ENCODE assay signal across 8 cellular contexts in the genomic region with DNA sequence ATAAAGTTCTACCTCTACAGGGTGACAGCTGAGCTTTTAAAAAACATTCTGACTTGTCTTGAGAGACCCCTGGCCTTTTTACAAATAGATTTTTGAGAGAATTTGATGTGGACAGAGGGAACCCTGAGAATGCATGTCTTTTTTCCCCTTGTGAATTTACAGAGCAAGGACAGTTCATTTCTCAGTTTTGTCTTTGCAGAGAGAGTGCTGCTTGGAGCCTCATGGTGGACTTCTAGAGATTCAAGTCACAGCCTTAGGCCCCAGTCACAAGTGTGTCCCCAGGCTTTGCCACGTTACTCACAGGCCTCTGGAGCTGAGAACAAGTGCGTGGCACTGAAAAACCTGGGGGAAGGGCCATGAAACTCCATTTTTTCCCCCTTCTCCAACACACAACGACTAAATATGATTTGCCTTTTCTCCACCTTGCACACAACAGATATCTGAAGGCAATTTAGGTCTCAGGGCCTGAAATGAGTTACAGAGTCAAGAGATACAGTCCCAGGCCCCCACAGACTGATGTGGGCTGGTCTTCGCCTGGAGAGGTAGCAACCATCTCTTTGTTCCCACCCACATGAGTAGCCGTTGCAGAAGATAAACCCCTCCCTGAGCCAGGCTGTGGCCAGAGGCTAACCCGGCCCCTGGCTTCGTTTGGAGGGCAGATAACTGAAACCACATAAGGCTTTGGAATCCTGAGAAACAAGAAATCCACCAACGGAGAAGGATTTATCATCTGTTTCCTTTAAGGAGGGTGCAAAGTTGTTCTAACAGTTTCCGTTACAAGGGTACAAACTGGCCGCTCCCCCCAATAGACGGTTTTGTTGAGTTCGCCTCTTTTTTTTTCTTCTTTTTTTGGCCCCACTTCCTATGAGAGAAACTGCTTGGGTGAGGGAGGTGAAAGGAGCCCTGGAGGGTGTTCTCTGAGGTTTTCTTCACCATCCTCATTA. TPM values are rescaled to one million over a fixed set of nuclear protein-coding genes. Genes with fewer than 3 reads are reported as not detected.
DNase-seq lines count a peak whose midpoint lies in the region; ATAC-seq, FAIRE-seq and TF ChIP-seq lines count a peak whose summit lies in the region.

No MANE protein-coding gene starts in this region.

- H4K20me1 ChIP-seq in K562 (replicated peaks; ENCODE audit: control insufficient read depth, insufficient read depth, low read length) = no peaks in the 10 kb centered on the region

- intact Hi-C loops in K562 (cut with micrococcal nuclease) = loop anchor here (2.0 to 5.0 kb wide), 2 partner anchors 42 to 299 kb away; no protein-coding TSS in a partner anchor

- H3K9ac ChIP-seq in K562 (ENCODE audit: insufficient read depth in 1 of 2, low read depth in 2 of 2, low read length in 2 of 2) (peak overlapping the region; percentile 97 to 98), iPS-15b (ENCODE audit: low read depth, low read length) (peak overlapping the region; percentile 67)

- peak overlapping the region; percentile 73 for H3K4me3 ChIP-seq in RWPE2 (ENCODE audit: severe bottlenecking)
- peak overlapping the region; percentile 66 for H3K4me3 ChIP-seq in K562
- H3K4me3 ChIP-seq in iPS-15b (ENCODE audit: low read depth, low read length) = peak overlapping the region; percentile 95
- peak overlapping the region; percentile 76 for H3K4me3 ChIP-seq in retinal pigment epithelial cell (ENCODE audit: low read length)

- peaks cover 66% of the 10 kb centered on the region for H3K79me2 ChIP-seq in K562 (ENCODE audit: control insufficient read depth, insufficient read depth, low read length)

- in situ Hi-C loops in K562 (cut with MboI) = no loop called here

- H3K4me1 ChIP-seq in RWPE2 (ENCODE audit: insufficient read depth, poor library complexity, severe bottlenecking) (peaks cover 20% of the 10 kb centered on the region), K562 (replicated peaks in 1 of 2; ENCODE audit: control insufficient read depth in 2 of 2, insufficient read depth in 2 of 2, low read length in 2 of 2) (peaks cover 56 to 86% of the 10 kb centered on the region in 2 experiments), iPS-15b (ENCODE audit: control insufficient read depth, insufficient read depth, low read length) (peaks cover 12% of the 10 kb centered on the region)

- TF ChIP-seq CTCF in RWPE2 (IDR thresholded peaks at IDR 0.05; ENCODE audit: poor library complexity, severe bottlenecking) (no peak), K562 (IDR thresholded peaks at IDR 0.05 in 2 of 3, conservative IDR thresholded peaks at IDR 0.05 in 1 of 3; ENCODE audit: insufficient read depth in 2 of 3, low read depth in 1 of 3, low read length in 3 of 3) (no peak), retinal pigment epithelial cell (conservative IDR thresholded peaks at IDR 0.05; ENCODE audit: low read depth, low read length) (no peak)

- POLR2A ChIA-PET in K562 (lab: Yijun Ruan, JAX) = interaction anchor here (0.6 to 9.2 kb wide), 23 partner anchors 10 to 202 kb away, joined by 3 to 112 read pairs (median 4); a partner anchor contains a TSS

- peak; percentile 87 for TF ChIP-seq EP300 in K562 (IDR thresholded peaks at IDR 0.05; ENCODE audit: low read length)

- WGBS in K562 (ENCODE audit: insufficient coverage, low coverage, missing lambda C conversion rate) = 3% methylated on average over 12 of the region's 12 CpGs

- H3K4me2 ChIP-seq in K562 (ENCODE audit: insufficient read depth, low read length) = peak overlapping the region; percentile 96

- TF ChIP-seq POLR2A in K562 (conservative IDR thresholded peaks at IDR 0.05) = peak; percentile 93

- CTCF ChIA-PET in K562 (lab: Yijun Ruan, JAX; ENCODE audit: low intra/inter-chr PET ratio) = interaction anchor here (5.0 kb wide), 1 partner anchor 184 kb away, joined by 80 read pairs; no protein-coding TSS in a partner anchor

- H3K9me1 ChIP-seq in K562 (ENCODE audit: control insufficient read depth, insufficient read depth, low read length) = no peaks in the 10 kb centered on the region

- peak; percentile 89 for FAIRE-seq in K562 (lab: Jason Lieb, UNC)

- H3K27ac ChIP-seq in RWPE2 (ENCODE audit: poor library complexity, severe bottlenecking) = peak overlapping the region; percentile 91
- H3K27ac ChIP-seq in K562 (ENCODE audit: extremely low read depth, low read depth, low read length) = peak overlapping the region; percentile 98

- TF ChIP-seq RAD21 in K562 (CRISPR knock-in tag; conservative IDR thresholded peaks at IDR 0.05 in 1 of 2, IDR thresholded peaks at IDR 0.05 in 1 of 2) = peak in 1 of 2 experiments; percentile 39; a peak in 3 of 4 replicates

- H3K27me3 ChIP-seq in RWPE2 (ENCODE audit: insufficient read depth, poor library complexity, severe bottlenecking) (no peaks in the 10 kb centered on the region), K562 (ENCODE audit: control insufficient read depth in 2 of 2, insufficient read depth in 2 of 2, low read length in 2 of 2) (no peaks in the 10 kb centered on the region), iPS-15b (ENCODE audit: control insufficient read depth, insufficient read depth, low read length) (no peaks in the 10 kb centered on the region)

- TSS peak; percentile 87 for BruUV-seq in K562 (replicated peaks; lab: Mats Ljungman, UMichigan)

- peak; percentile 24 for ATAC-seq in HG02885 (IDR thresholded peaks at IDR 0.05; ENCODE audit: poor library complexity, unreplicated experiment)
- ATAC-seq in RWPE2 (ENCODE audit: low read depth) = no peak
- peak; percentile 79 for ATAC-seq in K562
- no peak for ATAC-seq in GM21423 (IDR thresholded peaks at IDR 0.05; ENCODE audit: unreplicated experiment)

- H3K36me3 ChIP-seq in RWPE2 (ENCODE audit: low read depth) (peaks cover 19% of the 10 kb centered on the region), K562 (ENCODE audit: control insufficient read depth, insufficient read depth, low read length) (peaks cover 22% of the 10 kb centered on the region), iPS-15b (ENCODE audit: control insufficient read depth, insufficient read depth, low read length) (no peaks in the 10 kb centered on the region)

- peak overlapping the region; percentile 94 for H2AFZ ChIP-seq in K562 (ENCODE audit: low read depth, low read length)

- no peaks in the 10 kb centered on the region for H3K9me3 ChIP-seq in RWPE2 (ENCODE audit: severe bottlenecking)
- H3K9me3 ChIP-seq in K562 (replicated peaks; ENCODE audit: control insufficient read depth, insufficient read depth, low read depth, low read length) = no peaks in the 10 kb centered on the region
- H3K9me3 ChIP-seq in iPS-15b (ENCODE audit: control insufficient read depth, insufficient read depth, low read length) = no peaks in the 10 kb centered on the region

- DNase-seq in DMS153 treated with DMSO at 0.1 percent for 48 hours (lab: John Stamatoyannopoulos, UW; ENCODE audit: unreplicated experiment) (peak; percentile 27), RWPE2 (ENCODE audit: low spot score) (no peak), K562 (ENCODE audit: extremely low read depth in 1 of 4, low spot score in 3 of 4) (peak; percentile 74 to 98 (median 87)), retinal pigment epithelial cell (ENCODE audit: low read depth) (no peak), amniotic stem cell (lab: John Stamatoyannopoulos, UW) (no peak)

TF ChIP-seq in K562, 482 proteins besides CTCF, POLR2A, EP300 and RAD21 (continues in another document):
- TF ChIP-seq RBM14 (IDR thresholded peaks at IDR 0.05; ENCODE audit: borderline replicate concordance, insufficient read depth, low read depth, low read length) (no peak), MTA3 (IDR thresholded peaks at IDR 0.05; ENCODE audit: borderline replicate concordance) (peak; percentile 90), SOX6 (IDR thresholded peaks at IDR 0.05) (peak; percentile 80), CSDE1 (IDR thresholded peaks at IDR 0.05) (0 out of 4 replicates have a peak, but pooled peaks of 1 of the 2 experiments have one; percentile 26)

RNA-seq across cellular contexts. Expression of a gene that starts 1.0 kb away (rescaled TPM):
- 20.0 and 33.4 TPM in 2 replicates for total RNA-seq in K562 (2011; cell fraction: chromatin; rRNA removed; ENCODE audit: low replicate concordance)
- total RNA-seq in K562 (2011; cell fraction: nucleolus; rRNA removed) = 34.2 and 35.1 TPM in 2 replicates
- total RNA-seq in K562 (2011; cell fraction: nucleoplasm; rRNA removed) = 38.2 and 47.9 TPM in 2 replicates
- total RNA-seq in K562 (2014; rRNA removed) = 8.4 and 11.3 TPM in 2 replicates
- 11.0 and 11.1 TPM in 2 replicates for total RNA-seq in K562 (2014; rRNA removed; fragmentation: Illumina TruSeq; extraction: Trizol)
- 12.0 and 12.2 TPM in 2 replicates for total RNA-seq in K562 (2015; rRNA removed; fragmentation: Illumina TruSeq; extraction: Trizol)
- total RNA-seq in K562 (2021) = 11.2 and 14.7 TPM in 2 replicates
- 21.8 and 25.5 TPM in 2 replicates for polyA plus RNA-seq in K562 (2011; rRNA removed)
- polyA plus RNA-seq in K562 (2011; cell fraction: cytosol; rRNA removed) = 27.4 and 41.1 TPM in 2 replicates
- polyA plus RNA-seq in K562 (2011; cell fraction: nucleus; rRNA removed) = 33.7 and 36.0 TPM in 2 replicates
- polyA plus RNA-seq in K562 (2012) = 14.0 and 14.4 TPM in 2 replicates
- polyA plus RNA-seq in K562 (2014; fragmentation: Illumina TruSeq; extraction: Trizol) = 10.8 and 12.7 TPM in 2 replicates
- polyA plus RNA-seq in K562 (2014; fragmentation: Nextera tagmentation; extraction: Ambion mirVana) = 10 to 100 TPM; 11.3 to 11.7 TPM
- 9.3 and 9.4 TPM in 2 replicates for polyA plus RNA-seq in K562 (2014; rRNA removed)
- 21.7 and 27.4 TPM in 2 replicates for polyA minus RNA-seq in K562 (2011; rRNA and poly(A)+ RNA removed)
- 8.1 and 9.8 TPM in 2 replicates for polyA minus RNA-seq in K562 (2011; cell fraction: cytosol; rRNA and poly(A)+ RNA removed)
- 10.8 and 16.6 TPM in 2 replicates for polyA minus RNA-seq in K562 (2011; cell fraction: nucleus; rRNA and poly(A)+ RNA removed)

RNA-seq across cellular contexts. Expression of a gene that starts 39.8 kb away (rescaled TPM):
- total RNA-seq in K562 (2011; cell fraction: chromatin; rRNA removed; ENCODE audit: low replicate concordance) = 27.0 and 63.1 TPM in 2 replicates
- 34.0 and 36.3 TPM in 2 replicates for total RNA-seq in K562 (2011; cell fraction: nucleolus; rRNA removed)
- total RNA-seq in K562 (2011; cell fraction: nucleoplasm; rRNA removed) = 42.0 and 65.9 TPM in 2 replicates
- total RNA-seq in K562 (2014; rRNA removed) = 8.2 and 12.4 TPM in 2 replicates
- total RNA-seq in K562 (2014; rRNA removed; fragmentation: Illumina TruSeq; extraction: Trizol) = 9.5 and 15.5 TPM in 2 replicates
- total RNA-seq in K562 (2015; rRNA removed; fragmentation: Illumina TruSeq; extraction: Trizol) = 13.3 and 15.8 TPM in 2 replicates
- 27.4 and 28.9 TPM in 2 replicates for total RNA-seq in K562 (2021)
- polyA plus RNA-seq in K562 (2011; rRNA removed) = 31.6 and 51.2 TPM in 2 replicates
- 57.8 and 57.9 TPM in 2 replicates for polyA plus RNA-seq in K562 (2011; cell fraction: cytosol; rRNA removed)
- polyA plus RNA-seq in K562 (2011; cell fraction: nucleus; rRNA removed) = 92.6 and 97.0 TPM in 2 replicates
- polyA plus RNA-seq in K562 (2012) = 20.4 and 29.5 TPM in 2 replicates
- polyA plus RNA-seq in K562 (2014; fragmentation: Illumina TruSeq; extraction: Trizol) = 31.0 and 35.6 TPM in 2 replicates
- under 1 TPM; 0.42 to 0.45 TPM for polyA plus RNA-seq in K562 (2014; fragmentation: Nextera tagmentation; extraction: Ambion mirVana)
- 23.7 and 27.8 TPM in 2 replicates for polyA plus RNA-seq in K562 (2014; rRNA removed)
- polyA minus RNA-seq in K562 (2011; rRNA and poly(A)+ RNA removed) = 22.2 and 27.6 TPM in 2 replicates
- polyA minus RNA-seq in K562 (2011; cell fraction: cytosol; rRNA and poly(A)+ RNA removed) = 25.9 and 31.9 TPM in 2 replicates
- polyA minus RNA-seq in K562 (2011; cell fraction: nucleus; rRNA and poly(A)+ RNA removed) = 9.8 and 16.1 TPM in 2 replicates

Comparison
In these comparisons a context has a peak if more than half of its experiments do, and no peak if none do; other contexts are left out.
1. DNase-seq: peak in DMS153 treated with DMSO at 0.1 percent for 48 hours (single experiment) and K562 (4 of 4); none in RWPE2 (single experiment), retinal pigment epithelial cell (single experiment) and amniotic stem cell (single experiment).
2. ATAC-seq: peak in HG02885 (single experiment) and K562 (single experiment); none in RWPE2 (single experiment) and GM21423 (single experiment).
3. Peak in every context shown above with its lines, with median percentiles within 50 percentile points of each other: H3K4me3 ChIP-seq.